ENCODE assay signal across 1 cellular context in genomic region chr17:81863123-81863675, GRCh38.
TF ChIP-seq lines count a peak whose summit lies in the region.

No MANE protein-coding gene starts in this region.

TF ChIP-seq in HepG2, 621 proteins besides CTCF, POLR2A, EP300 and RAD21 (continued from another document):
- TF ChIP-seq ZNF281 (CRISPR knock-in tag; IDR thresholded peaks at IDR 0.05; ENCODE audit: borderline replicate concordance) = peak; percentile 80; the same call in 1 of the 2 replicates
- TF ChIP-seq HOXA3 (CRISPR knock-in tag; IDR thresholded peaks at IDR 0.05) = peak; percentile 36; the same call in 1 of the 2 replicates
- TF ChIP-seq ZNF609 (CRISPR knock-in tag; IDR thresholded peaks at IDR 0.05; ENCODE audit: borderline replicate concordance) = 0 out of 2 replicates have a peak, but pooled peaks have one; percentile 10
- TF ChIP-seq ZFP82 (CRISPR knock-in tag; IDR thresholded peaks at IDR 0.05; ENCODE audit: borderline replicate concordance) = 0 out of 2 replicates have a peak, but pooled peaks have one; percentile 27
- TF ChIP-seq HNF1B (CRISPR knock-in tag; IDR thresholded peaks at IDR 0.05) = peak; percentile 49; the same call in 1 of the 2 replicates
- no peak for TF ChIP-seq PHB2 (IDR thresholded peaks at IDR 0.05; ENCODE audit: partially characterized antibody)
- no peak for TF ChIP-seq ZNF550 (CRISPR knock-in tag; IDR thresholded peaks at IDR 0.05; ENCODE audit: borderline replicate concordance)
- TF ChIP-seq, protein P1, sequence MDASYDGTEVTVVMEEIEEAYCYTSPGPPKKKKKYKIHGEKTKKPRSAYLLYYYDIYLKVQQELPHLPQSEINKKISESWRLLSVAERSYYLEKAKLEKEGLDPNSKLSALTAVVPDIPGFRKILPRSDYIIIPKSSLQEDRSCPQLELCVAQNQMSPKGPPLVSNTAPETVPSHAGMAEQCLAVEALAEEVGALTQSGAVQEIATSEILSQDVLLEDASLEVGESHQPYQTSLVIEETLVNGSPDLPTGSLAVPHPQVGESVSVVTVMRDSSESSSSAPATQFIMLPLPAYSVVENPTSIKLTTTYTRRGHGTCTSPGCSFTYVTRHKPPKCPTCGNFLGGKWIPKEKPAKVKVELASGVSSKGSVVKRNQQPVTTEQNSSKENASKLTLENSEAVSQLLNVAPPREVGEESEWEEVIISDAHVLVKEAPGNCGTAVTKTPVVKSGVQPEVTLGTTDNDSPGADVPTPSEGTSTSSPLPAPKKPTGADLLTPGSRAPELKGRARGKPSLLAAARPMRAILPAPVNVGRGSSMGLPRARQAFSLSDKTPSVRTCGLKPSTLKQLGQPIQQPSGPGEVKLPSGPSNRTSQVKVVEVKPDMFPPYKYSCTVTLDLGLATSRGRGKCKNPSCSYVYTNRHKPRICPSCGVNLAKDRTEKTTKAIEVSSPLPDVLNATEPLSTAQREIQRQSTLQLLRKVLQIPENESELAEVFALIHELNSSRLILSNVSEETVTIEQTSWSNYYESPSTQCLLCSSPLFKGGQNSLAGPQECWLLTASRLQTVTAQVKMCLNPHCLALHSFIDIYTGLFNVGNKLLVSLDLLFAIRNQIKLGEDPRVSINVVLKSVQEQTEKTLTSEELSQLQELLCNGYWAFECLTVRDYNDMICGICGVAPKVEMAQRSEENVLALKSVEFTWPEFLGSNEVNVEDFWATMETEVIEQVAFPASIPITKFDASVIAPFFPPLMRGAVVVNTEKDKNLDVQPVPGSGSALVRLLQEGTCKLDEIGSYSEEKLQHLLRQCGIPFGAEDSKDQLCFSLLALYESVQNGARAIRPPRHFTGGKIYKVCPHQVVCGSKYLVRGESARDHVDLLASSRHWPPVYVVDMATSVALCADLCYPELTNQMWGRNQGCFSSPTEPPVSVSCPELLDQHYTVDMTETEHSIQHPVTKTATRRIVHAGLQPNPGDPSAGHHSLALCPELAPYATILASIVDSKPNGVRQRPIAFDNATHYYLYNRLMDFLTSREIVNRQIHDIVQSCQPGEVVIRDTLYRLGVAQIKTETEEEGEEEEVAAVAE (CRISPR knock-in tag; IDR thresholded peaks at IDR 0.05; ENCODE audit: borderline replicate concordance) = 0 out of 2 replicates have a peak, but pooled peaks have one; percentile 2
- TF ChIP-seq DPF2 (CRISPR knock-in tag; IDR thresholded peaks at IDR 0.05; ENCODE audit: borderline replicate concordance, low read depth) = 0 out of 2 replicates have a peak, but pooled peaks have one; percentile 26
- TF ChIP-seq ZNF251 (CRISPR knock-in tag; IDR thresholded peaks at IDR 0.05) = 0 out of 2 replicates have a peak, but pooled peaks have one; percentile 72
- TF ChIP-seq ZBTB38 (CRISPR knock-in tag; IDR thresholded peaks at IDR 0.05) = peak; percentile 73; the same call in 1 of the 2 replicates
- TF ChIP-seq BCL6 (CRISPR knock-in tag; IDR thresholded peaks at IDR 0.05) = no peak
- TF ChIP-seq ZNF567 (CRISPR knock-in tag; IDR thresholded peaks at IDR 0.05; ENCODE audit: borderline replicate concordance) = 0 out of 2 replicates have a peak, but pooled peaks have one; percentile 35
- TF ChIP-seq, protein P2, sequence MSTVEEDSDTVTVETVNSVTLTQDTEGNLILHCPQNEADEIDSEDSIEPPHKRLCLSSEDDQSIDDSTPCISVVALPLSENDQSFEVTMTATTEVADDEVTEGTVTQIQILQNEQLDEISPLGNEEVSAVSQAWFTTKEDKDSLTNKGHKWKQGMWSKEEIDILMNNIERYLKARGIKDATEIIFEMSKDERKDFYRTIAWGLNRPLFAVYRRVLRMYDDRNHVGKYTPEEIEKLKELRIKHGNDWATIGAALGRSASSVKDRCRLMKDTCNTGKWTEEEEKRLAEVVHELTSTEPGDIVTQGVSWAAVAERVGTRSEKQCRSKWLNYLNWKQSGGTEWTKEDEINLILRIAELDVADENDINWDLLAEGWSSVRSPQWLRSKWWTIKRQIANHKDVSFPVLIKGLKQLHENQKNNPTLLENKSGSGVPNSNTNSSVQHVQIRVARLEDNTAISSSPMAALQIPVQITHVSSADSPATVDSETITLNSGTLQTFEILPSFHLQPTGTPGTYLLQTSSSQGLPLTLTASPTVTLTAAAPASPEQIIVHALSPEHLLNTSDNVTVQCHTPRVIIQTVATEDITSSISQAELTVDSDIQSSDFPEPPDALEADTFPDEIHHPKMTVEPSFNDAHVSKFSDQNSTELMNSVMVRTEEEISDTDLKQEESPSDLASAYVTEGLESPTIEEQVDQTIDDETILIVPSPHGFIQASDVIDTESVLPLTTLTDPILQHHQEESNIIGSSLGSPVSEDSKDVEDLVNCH (CRISPR knock-in tag; IDR thresholded peaks at IDR 0.05) = 0 out of 2 replicates have a peak, but pooled peaks have one; percentile 56
- 0 out of 2 replicates have a peak, but pooled peaks have one; percentile 29 for TF ChIP-seq ZNF350 (CRISPR knock-in tag; IDR thresholded peaks at IDR 0.05; ENCODE audit: borderline replicate concordance, low read depth)
- peak; percentile 54; the same call in 1 of the 2 replicates for TF ChIP-seq HNF4G (IDR thresholded peaks at IDR 0.05; ENCODE audit: borderline replicate concordance, low read depth, low read length)
- TF ChIP-seq HNF4G (CRISPR knock-in tag; IDR thresholded peaks at IDR 0.05; ENCODE audit: borderline replicate concordance, low read depth) = no peak
- TF ChIP-seq POLR2G (IDR thresholded peaks at IDR 0.05; ENCODE audit: low read depth, low read length) = peak; percentile 39
- TF ChIP-seq SKIL (CRISPR knock-in tag; IDR thresholded peaks at IDR 0.05; ENCODE audit: borderline replicate concordance) = no peak
- TF ChIP-seq FLYWCH1 (CRISPR knock-in tag; IDR thresholded peaks at IDR 0.05) = no peak
- TF ChIP-seq ZNF446 (CRISPR knock-in tag; IDR thresholded peaks at IDR 0.05) = peak; percentile 67; the same call in 1 of the 2 replicates
- peak; percentile 54; the same call in 1 of the 2 replicates for TF ChIP-seq PPARG (CRISPR knock-in tag; conservative IDR thresholded peaks at IDR 0.05)
TF ChIP-seq in HepG2: peak in this region for 35.
